ENCODE assay signal across 12 cellular contexts in genomic region chr3:187773963-187774789, GRCh38. TPM values are rescaled to one million over a fixed set of nuclear protein-coding genes. Genes with fewer than 3 reads are reported as not detected.
DNase-seq lines count a peak whose midpoint lies in the region; ATAC-seq, FAIRE-seq and TF ChIP-seq lines count a peak whose summit lies in the region.
"Had no signal": no experiment of that assay in that cellular context is flagged by ENCODE, and none has a peak within 500 bp of the region (broad histone marks: within the 10 kb centered on the region; RNA-seq: fewer than 3 reads in every experiment).

No MANE protein-coding gene starts in this region.

- H2AFZ ChIP-seq in OCI-LY3 (ENCODE audit: low read depth, low read length) = 0 out of 2 replicates have a peak overlapping the region, but pooled peaks have one; percentile 15
- no peak overlapping the region for H2AFZ ChIP-seq in hepatocyte

- H3K9me2 ChIP-seq in hepatocyte (replicated peaks; ENCODE audit: insufficient read depth) = no peaks in the 10 kb centered on the region

- H3K4me2 ChIP-seq in OCI-LY3 (ENCODE audit: low read length) (peak overlapping the region; percentile 96), hepatocyte (no peak overlapping the region)

- DNase-seq in GM12891 (ENCODE audit: insufficient read length, low spot score) (no peak), left lung (peak in 1 of 2 donors; percentile 38), AG20443 (ENCODE audit: low spot score) (no peak), NCI-H2107 (lab: John Stamatoyannopoulos, UW) (no peak), hepatocyte (ENCODE audit: low spot score) (no peak)
- DNase-seq: brain microvascular endothelial cell, H7, ovary had no signal

- H3K9me3 ChIP-seq in OCI-LY3 (ENCODE audit: insufficient read depth, low read length) = no peaks in the 10 kb centered on the region
- H3K9me3 ChIP-seq in left lung = no peaks in the 10 kb centered on the region
- H3K9me3 ChIP-seq in hepatocyte (ENCODE audit: low read depth) = no peaks in the 10 kb centered on the region
- H3K9me3 ChIP-seq: ovary had no signal

- TF ChIP-seq CTCF in OCI-LY3 (IDR thresholded peaks at IDR 0.05; ENCODE audit: low read depth, low read length) (no peak), left lung (IDR thresholded peaks at IDR 0.05) (no peak), hepatocyte (IDR thresholded peaks at IDR 0.05; ENCODE audit: poor library complexity) (no peak)

- H3K4me3 ChIP-seq in OCI-LY3 (ENCODE audit: low read length) (peak overlapping the region; percentile 71), left lung (no peak overlapping the region), hepatocyte (no peak overlapping the region)
- H3K4me3 ChIP-seq: ovary had no signal

- no peak for TF ChIP-seq POLR2A in GM12891 (IDR thresholded peaks at IDR 0.05; ENCODE audit: low read depth, low read length)

- WGBS in hepatocyte (ENCODE audit: low lambda C conversion rate, missing lambda C conversion rate) = 95% methylated on average over 11 of the region's 11 CpGs

- H3K79me2 ChIP-seq in OCI-LY3 (ENCODE audit: low read length) = peaks cover 6% of the 10 kb centered on the region; the same call in 1 of the 2 replicates
- no peaks in the 10 kb centered on the region for H3K79me2 ChIP-seq in hepatocyte

- H4K20me1 ChIP-seq in OCI-LY3 (ENCODE audit: insufficient read depth, low read length) (no peaks in the 10 kb centered on the region), hepatocyte (ENCODE audit: insufficient read depth, poor library complexity, severe bottlenecking) (no peaks in the 10 kb centered on the region)

- H3K27ac ChIP-seq in OCI-LY3 (ENCODE audit: low read length) (peak overlapping the region; percentile 83), left lung (peak overlapping the region in 1 of 2 donors; percentile 54), hepatocyte (no peak overlapping the region)
- H3K27ac ChIP-seq: brain microvascular endothelial cell, ovary had no signal

- FAIRE-seq in GM12891 (lab: Jason Lieb, UNC) = peak; percentile 41
- FAIRE-seq: RCC 7860 had no signal

- peak overlapping the region; percentile 79 for H3K9ac ChIP-seq in OCI-LY3 (ENCODE audit: low read length)

- H3K27me3 ChIP-seq in OCI-LY3 (ENCODE audit: low read depth, low read length) (no peaks in the 10 kb centered on the region), left lung (no peaks in the 10 kb centered on the region), hepatocyte (no peaks in the 10 kb centered on the region)
- H3K27me3 ChIP-seq: brain microvascular endothelial cell, ovary had no signal

- H3K36me3 ChIP-seq in OCI-LY3 (replicated peaks; ENCODE audit: low read depth, low read length) (no peaks in the 10 kb centered on the region), left lung (no peaks in the 10 kb centered on the region), hepatocyte (replicated peaks; ENCODE audit: insufficient read depth, low read depth) (no peaks in the 10 kb centered on the region)
- H3K36me3 ChIP-seq: brain microvascular endothelial cell, ovary had no signal

- intact Hi-C loops in left lung (cut with DNase I) = no loop called here

- H3K4me1 ChIP-seq in OCI-LY3 (ENCODE audit: low read length) (peaks cover 92% of the 10 kb centered on the region), left lung (peaks cover 0 to 40% of the 10 kb centered on the region in 2 donors), hepatocyte (ENCODE audit: insufficient read depth) (no peaks in the 10 kb centered on the region)

- ATAC-seq in HG02884 (IDR thresholded peaks at IDR 0.05; ENCODE audit: unreplicated experiment) = peak; percentile 7
- ATAC-seq in left lung = peak; percentile 26
- ATAC-seq in GM19455 (IDR thresholded peaks at IDR 0.05; ENCODE audit: unreplicated experiment) = no peak

TF ChIP-seq in GM12891, 5 proteins besides CTCF, POLR2A, EP300 and RAD21:
- TF ChIP-seq POU2F2 (IDR thresholded peaks at IDR 0.05; ENCODE audit: low read depth, low read length) (no peak), SPI1 (IDR thresholded peaks at IDR 0.05; ENCODE audit: low read depth, low read length) (peak; percentile 78)

RNA-seq across cellular contexts. Expression of gene BCL6, which starts 28.9 kb away (rescaled TPM):
- 0.23 TPM for polyA plus RNA-seq in GM12891 (2012; ENCODE audit: low read depth, missing spikeins)
- total RNA-seq in left lung = 100 to 1,000 TPM in 1 of 2 donors, 10 to 100 TPM in 1; 79.9 to 160 TPM
- 40.3 and 46.5 TPM in 2 replicates for total RNA-seq in hepatocyte
- 31.9 and 32.0 TPM in 2 replicates for polyA plus RNA-seq in hepatocyte
